Comparison of ENCODE assay signal across 2 cellular contexts in the genomic region with DNA sequence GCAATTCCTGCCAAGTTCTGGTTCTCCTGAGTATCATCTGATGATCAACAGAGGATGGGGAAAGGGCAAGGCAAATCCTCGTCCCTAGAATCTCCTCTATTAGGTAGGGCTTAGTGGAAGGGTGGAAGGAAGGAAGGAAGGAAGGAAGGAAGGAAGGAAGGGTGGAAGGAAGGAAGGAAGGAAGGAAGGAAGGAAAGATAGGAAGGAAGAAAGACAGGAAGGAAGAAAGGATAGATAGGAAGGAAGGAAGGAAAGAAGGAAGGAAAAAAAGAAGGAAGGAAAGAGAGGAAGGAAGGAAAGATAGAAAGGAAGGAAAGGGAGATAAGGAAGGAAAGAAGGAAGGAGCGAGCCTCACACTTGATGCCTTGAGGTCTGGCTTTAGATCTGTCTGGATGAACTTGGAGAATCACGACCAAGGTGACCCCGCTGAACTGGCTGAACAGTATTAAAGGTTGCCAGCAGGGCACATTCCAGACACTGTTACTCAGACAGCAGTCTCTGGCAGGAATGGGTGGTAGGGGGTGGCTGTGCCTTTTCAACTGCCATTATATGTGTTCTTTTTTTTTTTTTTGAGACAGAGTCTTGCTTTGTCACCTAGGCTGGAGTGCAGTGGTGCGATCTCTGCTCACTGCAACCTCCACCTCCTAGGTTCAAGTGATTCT.
TF ChIP-seq lines count a peak whose summit lies in the region.

No MANE protein-coding gene starts in this region.

TF ChIP-seq in A549, 52 proteins besides CTCF, POLR2A, EP300 and RAD21 (continued from another document):
- no peak for TF ChIP-seq ZFP36 (IDR thresholded peaks at IDR 0.05; ENCODE audit: borderline replicate concordance, partially characterized antibody)
- TF ChIP-seq CHD2 (IDR thresholded peaks at IDR 0.05; ENCODE audit: low read length, partially characterized antibody) = no peak
- TF ChIP-seq MAFK (IDR thresholded peaks at IDR 0.05; ENCODE audit: partially characterized antibody) = no peak
- no peak for TF ChIP-seq CHD4 (IDR thresholded peaks at IDR 0.05; ENCODE audit: borderline replicate concordance)
- no peak for TF ChIP-seq USF2 (IDR thresholded peaks at IDR 0.05)
- TF ChIP-seq, protein P1, sequence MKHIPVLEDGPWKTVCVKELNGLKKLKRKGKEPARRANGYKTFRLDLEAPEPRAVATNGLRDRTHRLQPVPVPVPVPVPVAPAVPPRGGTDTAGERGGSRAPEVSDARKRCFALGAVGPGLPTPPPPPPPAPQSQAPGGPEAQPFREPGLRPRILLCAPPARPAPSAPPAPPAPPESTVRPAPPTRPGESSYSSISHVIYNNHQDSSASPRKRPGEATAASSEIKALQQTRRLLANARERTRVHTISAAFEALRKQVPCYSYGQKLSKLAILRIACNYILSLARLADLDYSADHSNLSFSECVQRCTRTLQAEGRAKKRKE (CRISPR knock-in tag; IDR thresholded peaks at IDR 0.05; ENCODE audit: low read depth) = no peak

TF ChIP-seq in WTC11, 78 proteins besides CTCF, POLR2A, EP300 and RAD21 (continued from another document):
- TF ChIP-seq, protein P2, sequence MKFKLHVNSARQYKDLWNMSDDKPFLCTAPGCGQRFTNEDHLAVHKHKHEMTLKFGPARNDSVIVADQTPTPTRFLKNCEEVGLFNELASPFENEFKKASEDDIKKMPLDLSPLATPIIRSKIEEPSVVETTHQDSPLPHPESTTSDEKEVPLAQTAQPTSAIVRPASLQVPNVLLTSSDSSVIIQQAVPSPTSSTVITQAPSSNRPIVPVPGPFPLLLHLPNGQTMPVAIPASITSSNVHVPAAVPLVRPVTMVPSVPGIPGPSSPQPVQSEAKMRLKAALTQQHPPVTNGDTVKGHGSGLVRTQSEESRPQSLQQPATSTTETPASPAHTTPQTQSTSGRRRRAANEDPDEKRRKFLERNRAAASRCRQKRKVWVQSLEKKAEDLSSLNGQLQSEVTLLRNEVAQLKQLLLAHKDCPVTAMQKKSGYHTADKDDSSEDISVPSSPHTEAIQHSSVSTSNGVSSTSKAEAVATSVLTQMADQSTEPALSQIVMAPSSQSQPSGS (CRISPR knock-in tag; IDR thresholded peaks at IDR 0.05; ENCODE audit: borderline replicate concordance, low read depth) = no peak
- no peak for TF ChIP-seq ZNF232 (CRISPR knock-in tag; IDR thresholded peaks at IDR 0.05)
- no peak for TF ChIP-seq ZNF317 (CRISPR knock-in tag; IDR thresholded peaks at IDR 0.05; ENCODE audit: borderline replicate concordance, low read depth)
- TF ChIP-seq HMGXB4 (CRISPR knock-in tag; IDR thresholded peaks at IDR 0.05) = no peak
- TF ChIP-seq SOX15 (CRISPR knock-in tag; IDR thresholded peaks at IDR 0.05) = no peak
